13 cellular contexts compared by ENCODE assay signal in the genomic region with DNA sequence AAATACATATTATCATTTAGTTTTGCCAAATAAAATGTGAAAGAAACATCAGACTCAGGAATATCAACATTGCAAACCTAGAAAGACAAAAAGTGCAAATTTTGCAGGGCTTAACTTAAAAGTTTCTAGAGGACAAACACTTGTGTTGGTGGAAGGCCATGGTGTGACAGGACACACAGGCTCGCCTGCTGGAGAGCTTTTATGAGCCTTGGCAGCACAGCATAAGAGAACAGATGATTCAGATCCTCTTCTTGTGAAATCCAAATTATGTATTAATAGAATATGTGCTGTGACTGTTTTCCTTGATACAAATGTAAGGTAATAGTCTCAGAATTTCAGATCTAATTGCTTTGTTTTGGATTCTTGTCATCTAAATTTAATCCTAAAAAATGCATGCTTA.
DNase-seq lines count a peak whose midpoint lies in the region; ATAC-seq and TF ChIP-seq lines count a peak whose summit lies in the region.
"Had no signal": no experiment of that assay in that cellular context is flagged by ENCODE, and none has a peak within 500 bp of the region (broad histone marks: within the 10 kb centered on the region; RNA-seq: fewer than 3 reads in every experiment).

No MANE protein-coding gene starts in this region.

- DNase-seq in stromal cell of bone marrow (ENCODE audit: low read depth) (peak; percentile 59), natural killer cell (no peak), Calu3 (no peak)
- DNase-seq: CD8-positive, alpha-beta T cell; GF-D8; NCI-H526 treated with DMSO at 0.1 percent for 48 hours had no signal

- H3F3A ChIP-seq in Loucy (ENCODE audit: low read depth): no peaks in the 10 kb centered on the region

- H3K9me3 Mint-ChIP-seq in natural killer cell (peaks cover 0 to 4% of the 10 kb centered on the region in 2 donors), Calu3 (ENCODE audit: low read depth, unreplicated experiment) (no peaks in the 10 kb centered on the region)

- H3K4me1 ChIP-seq in Loucy (ENCODE audit: insufficient read depth, low read length, poor library complexity, severe bottlenecking) (peaks cover 12% of the 10 kb centered on the region), gastroesophageal sphincter (peaks cover 0 to 4% (median 0%) of the 10 kb centered on the region in 3 donors)

- H3K36me3 Mint-ChIP-seq in natural killer cell (no peaks in the 10 kb centered on the region), Calu3 (ENCODE audit: insufficient read depth, unreplicated experiment) (no peaks in the 10 kb centered on the region)
- H3K36me3 Mint-ChIP-seq: CD8-positive, alpha-beta T cell had no signal

- H3K4me3 ChIP-seq in Loucy (ENCODE audit: low read length, poor library complexity, severe bottlenecking): no peak overlapping the region
- H3K4me3 ChIP-seq in gastroesophageal sphincter: no peak overlapping the region
- H3K4me3 ChIP-seq: skin epidermis, suprapubic skin had no signal

- no peaks in the 10 kb centered on the region for H3K36me3 ChIP-seq in Loucy (ENCODE audit: insufficient read depth, low read length)
- H3K36me3 ChIP-seq in gastroesophageal sphincter: no peaks in the 10 kb centered on the region
- H3K36me3 ChIP-seq: suprapubic skin had no signal

- ATAC-seq in SK-N-SH treated with all-trans-retinoic acid at 6 μM for 48 hours (no peak), gastroesophageal sphincter (peak; percentile 72), natural killer cell (no peak), GM21515 (IDR thresholded peaks at IDR 0.05; ENCODE audit: unreplicated experiment) (no peak)
- ATAC-seq: CD8-positive, alpha-beta T cell had no signal

- CTCF ChIA-PET in Calu3 (lab: Charles Lee): interaction anchor here (1.3 kb wide), 1 partner anchor 56 kb away, joined by 7 read pairs; no protein-coding TSS in a partner anchor

- H3K27me3 ChIP-seq in Loucy (ENCODE audit: insufficient read depth, low read length, poor library complexity, severe bottlenecking) (no peaks in the 10 kb centered on the region), gastroesophageal sphincter (no peaks in the 10 kb centered on the region)
- H3K27me3 ChIP-seq: suprapubic skin had no signal

- peak overlapping the region; percentile 24 for H3K9ac ChIP-seq in Loucy (ENCODE audit: low read depth, low read length, poor library complexity, severe bottlenecking)

- TF ChIP-seq POLR2A in gastroesophageal sphincter (IDR thresholded peaks at IDR 0.05): no peak

- no peak overlapping the region for H3K27ac ChIP-seq in gastroesophageal sphincter
- H3K27ac ChIP-seq: suprapubic skin, VCaP had no signal

- 0 to 20% methylated on average over 1 of the region's 1 CpG for WGBS in gastroesophageal sphincter (ENCODE audit: low coverage in 1 of 2), 2 donors

- H3K9me2 ChIP-seq in Loucy (replicated peaks; ENCODE audit: low read depth, low read length): no peaks in the 10 kb centered on the region

- H3K4me3 Mint-ChIP-seq in natural killer cell (no peak overlapping the region), Calu3 (ENCODE audit: low read depth, unreplicated experiment) (no peak overlapping the region)
- H3K4me3 Mint-ChIP-seq: CD8-positive, alpha-beta T cell had no signal

- H3K9me3 ChIP-seq in Loucy (ENCODE audit: insufficient read depth, low read depth, low read length) (no peaks in the 10 kb centered on the region), gastroesophageal sphincter (no peaks in the 10 kb centered on the region)
- H3K9me3 ChIP-seq: suprapubic skin had no signal

- no peak for TF ChIP-seq EP300 in gastroesophageal sphincter (IDR thresholded peaks at IDR 0.05)

- H3K4me1 Mint-ChIP-seq in natural killer cell (no peaks in the 10 kb centered on the region), Calu3 (ENCODE audit: low read depth, unreplicated experiment) (no peaks in the 10 kb centered on the region)

- H3K4me2 ChIP-seq in Loucy (ENCODE audit: low read depth, low read length, poor library complexity, severe bottlenecking): no peak overlapping the region

- no peaks in the 10 kb centered on the region for H3K27me3 Mint-ChIP-seq in natural killer cell (ENCODE audit: low read depth in 2 of 2)
- no peaks in the 10 kb centered on the region for H3K27me3 Mint-ChIP-seq in Calu3 (ENCODE audit: unreplicated experiment)

- TF ChIP-seq CTCF in Loucy (conservative IDR thresholded peaks at IDR 0.05; ENCODE audit: low read length) (no peak), gastroesophageal sphincter (IDR thresholded peaks at IDR 0.05) (no peak), natural killer cell (IDR thresholded peaks at IDR 0.05) (no peak), Calu3 (IDR thresholded peaks at IDR 0.05; ENCODE audit: unreplicated experiment) (no peak)

- H4K20me1 ChIP-seq in Loucy (ENCODE audit: insufficient read depth, low read length, poor library complexity, severe bottlenecking): no peaks in the 10 kb centered on the region

- BruUV-seq in Calu3 (replicated peaks; lab: Mats Ljungman, UMichigan): no TSS peak

- H3K79me2 ChIP-seq in Loucy (ENCODE audit: insufficient read depth, low read length): no peaks in the 10 kb centered on the region

- intact Hi-C loops in natural killer cell (cut with micrococcal nuclease) (no loop called here), Calu3 (cut with micrococcal nuclease; ENCODE audit: unreplicated experiment) (no loop called here)

- no peak overlapping the region for H2AFZ ChIP-seq in Loucy (ENCODE audit: low read length)

- no peak overlapping the region for H3K27ac Mint-ChIP-seq in natural killer cell
- H3K27ac Mint-ChIP-seq in Calu3 (ENCODE audit: unreplicated experiment): no peak overlapping the region
- H3K27ac Mint-ChIP-seq: CD8-positive, alpha-beta T cell had no signal

TF ChIP-seq in SK-N-SH treated with all-trans-retinoic acid at 6 μM for 48 hours, 23 proteins besides CTCF, POLR2A, EP300 and RAD21:
- TF ChIP-seq ISL1 (CRISPR knock-in tag; IDR thresholded peaks at IDR 0.05) (0 out of 2 replicates have a peak, but pooled peaks have one; percentile 27), ZFP30 (CRISPR knock-in tag; IDR thresholded peaks at IDR 0.05) (no peak)
